1 cellular context compared by ENCODE assay signal in genomic region chr12:53295070-53295890, GRCh38.
TF ChIP-seq lines count a peak whose summit lies in the region.

Gene PFDN5, plus strand, starts transcription at chr12:53295542. Its CDS starts 26 bp downstream, at chr12:53295568.

TF ChIP-seq in GM23338, 12 proteins besides CTCF, POLR2A, EP300 and RAD21:
- TF ChIP-seq, protein P1, sequence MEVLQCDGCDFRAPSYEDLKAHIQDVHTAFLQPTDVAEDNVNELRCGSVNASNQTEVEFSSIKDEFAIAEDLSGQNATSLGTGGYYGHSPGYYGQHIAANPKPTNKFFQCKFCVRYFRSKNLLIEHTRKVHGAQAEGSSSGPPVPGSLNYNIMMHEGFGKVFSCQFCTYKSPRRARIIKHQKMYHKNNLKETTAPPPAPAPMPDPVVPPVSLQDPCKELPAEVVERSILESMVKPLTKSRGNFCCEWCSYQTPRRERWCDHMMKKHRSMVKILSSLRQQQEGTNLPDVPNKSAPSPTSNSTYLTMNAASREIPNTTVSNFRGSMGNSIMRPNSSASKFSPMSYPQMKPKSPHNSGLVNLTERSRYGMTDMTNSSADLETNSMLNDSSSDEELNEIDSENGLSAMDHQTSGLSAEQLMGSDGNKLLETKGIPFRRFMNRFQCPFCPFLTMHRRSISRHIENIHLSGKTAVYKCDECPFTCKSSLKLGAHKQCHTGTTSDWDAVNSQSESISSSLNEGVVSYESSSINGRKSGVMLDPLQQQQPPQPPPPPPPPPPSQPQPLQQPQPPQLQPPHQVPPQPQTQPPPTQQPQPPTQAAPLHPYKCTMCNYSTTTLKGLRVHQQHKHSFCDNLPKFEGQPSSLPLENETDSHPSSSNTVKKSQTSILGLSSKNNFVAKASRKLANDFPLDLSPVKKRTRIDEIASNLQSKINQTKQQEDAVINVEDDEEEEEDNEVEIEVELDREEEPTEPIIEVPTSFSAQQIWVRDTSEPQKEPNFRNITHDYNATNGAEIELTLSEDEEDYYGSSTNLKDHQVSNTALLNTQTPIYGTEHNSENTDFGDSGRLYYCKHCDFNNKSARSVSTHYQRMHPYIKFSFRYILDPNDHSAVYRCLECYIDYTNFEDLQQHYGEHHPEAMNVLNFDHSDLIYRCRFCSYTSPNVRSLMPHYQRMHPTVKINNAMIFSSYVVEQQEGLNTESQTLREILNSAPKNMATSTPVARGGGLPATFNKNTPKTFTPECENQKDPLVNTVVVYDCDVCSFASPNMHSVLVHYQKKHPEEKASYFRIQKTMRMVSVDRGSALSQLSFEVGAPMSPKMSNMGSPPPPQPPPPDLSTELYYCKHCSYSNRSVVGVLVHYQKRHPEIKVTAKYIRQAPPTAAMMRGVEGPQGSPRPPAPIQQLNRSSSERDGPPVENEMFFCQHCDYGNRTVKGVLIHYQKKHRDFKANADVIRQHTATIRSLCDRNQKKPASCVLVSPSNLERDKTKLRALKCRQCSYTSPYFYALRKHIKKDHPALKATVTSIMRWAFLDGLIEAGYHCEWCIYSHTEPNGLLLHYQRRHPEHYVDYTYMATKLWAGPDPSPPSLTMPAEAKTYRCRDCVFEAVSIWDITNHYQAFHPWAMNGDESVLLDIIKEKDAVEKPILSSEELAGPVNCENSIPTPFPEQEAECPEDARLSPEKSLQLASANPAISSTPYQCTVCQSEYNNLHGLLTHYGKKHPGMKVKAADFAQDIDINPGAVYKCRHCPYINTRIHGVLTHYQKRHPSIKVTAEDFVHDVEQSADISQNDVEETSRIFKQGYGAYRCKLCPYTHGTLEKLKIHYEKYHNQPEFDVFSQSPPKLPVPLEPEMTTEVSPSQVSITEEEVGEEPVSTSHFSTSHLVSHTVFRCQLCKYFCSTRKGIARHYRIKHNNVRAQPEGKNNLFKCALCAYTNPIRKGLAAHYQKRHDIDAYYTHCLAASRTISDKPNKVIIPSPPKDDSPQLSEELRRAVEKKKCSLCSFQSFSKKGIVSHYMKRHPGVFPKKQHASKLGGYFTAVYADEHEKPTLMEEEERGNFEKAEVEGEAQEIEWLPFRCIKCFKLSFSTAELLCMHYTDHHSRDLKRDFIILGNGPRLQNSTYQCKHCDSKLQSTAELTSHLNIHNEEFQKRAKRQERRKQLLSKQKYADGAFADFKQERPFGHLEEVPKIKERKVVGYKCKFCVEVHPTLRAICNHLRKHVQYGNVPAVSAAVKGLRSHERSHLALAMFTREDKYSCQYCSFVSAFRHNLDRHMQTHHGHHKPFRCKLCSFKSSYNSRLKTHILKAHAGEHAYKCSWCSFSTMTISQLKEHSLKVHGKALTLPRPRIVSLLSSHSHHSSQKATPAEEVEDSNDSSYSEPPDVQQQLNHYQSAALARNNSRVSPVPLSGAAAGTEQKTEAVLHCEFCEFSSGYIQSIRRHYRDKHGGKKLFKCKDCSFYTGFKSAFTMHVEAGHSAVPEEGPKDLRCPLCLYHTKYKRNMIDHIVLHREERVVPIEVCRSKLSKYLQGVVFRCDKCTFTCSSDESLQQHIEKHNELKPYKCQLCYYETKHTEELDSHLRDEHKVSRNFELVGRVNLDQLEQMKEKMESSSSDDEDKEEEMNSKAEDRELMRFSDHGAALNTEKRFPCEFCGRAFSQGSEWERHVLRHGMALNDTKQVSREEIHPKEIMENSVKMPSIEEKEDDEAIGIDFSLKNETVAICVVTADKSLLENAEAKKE (CRISPR knock-in tag; IDR thresholded peaks at IDR 0.05): no peak
- TF ChIP-seq JUNB (IDR thresholded peaks at IDR 0.05; ENCODE audit: unreplicated experiment) (no peak), STAT1 (IDR thresholded peaks at IDR 0.05; ENCODE audit: unreplicated experiment) (no peak), CREB1 (CRISPR knock-in tag; IDR thresholded peaks at IDR 0.05; ENCODE audit: low read depth) (peak; percentile 74), NANOG (IDR thresholded peaks at IDR 0.05; ENCODE audit: borderline replicate concordance) (no peak), EZH2 (IDR thresholded peaks at IDR 0.05; ENCODE audit: low read depth, unreplicated experiment) (no peak), POLR2AphosphoS5 (IDR thresholded peaks at IDR 0.05; ENCODE audit: low read depth) (peak; percentile 84), ETS1 (IDR thresholded peaks at IDR 0.05) (no peak; the same call in none of the 2 replicates), ZNF331 (CRISPR knock-in tag; IDR thresholded peaks at IDR 0.05; ENCODE audit: low read depth) (no peak)
